In genomic region chr2:195592101-195592500, GRCh38 we compare ENCODE assay signal across 23 cellular contexts.
"Had no signal": no experiment of that assay in that cellular context is flagged by ENCODE, and none has a peak within 500 bp of the region (broad histone marks: within the 10 kb centered on the region; RNA-seq: fewer than 3 reads in every experiment).

No MANE protein-coding gene starts in this region.

- DNase-seq: activated CD4-positive, alpha-beta T cell treated with anti-CD3 and anti-CD28 coated beads for 36 hours; activated CD4-positive, CD25-positive, alpha-beta regulatory T cell; activated CD8-positive, alpha-beta memory T cell treated with anti-CD3 and anti-CD28 coated beads, Interleukin-2, amount 10 ng/mL, durations not matched to agents 7 days and 5 days; activated CD8-positive, alpha-beta T cell treated with anti-CD3 and anti-CD28 coated beads, Interleukin-2, amount 10 ng/mL, durations not matched to agents 7 days and 5 days; activated naive CD4-positive, alpha-beta T cell; activated T-cell treated with anti-CD3 and anti-CD28 coated beads, Interleukin-2, amount 50 U/mL, for 72 hours; aorta; cortex of kidney; left cardiac atrium; left ventricle myocardium superior; naive B cell; pancreas; stimulated activated CD4-positive, alpha-beta T cell treated with anti-CD3 and anti-CD28 coated beads, Interleukin-15, amount 100 ng/mL, for 24 hours; stimulated activated CD4-positive, alpha-beta T cell treated with anti-CD3 and anti-CD28 coated beads, Interleukin-2, amount 100 ng/mL, for 24 hours; stimulated activated naive CD4-positive, alpha-beta T cell; testis; uterus had no signal

- H3K36me3 ChIP-seq: cardiac muscle cell, gastroesophageal sphincter, pancreas, prostate gland, uterus had no signal

- H3K4me1 ChIP-seq: testis, uterus had no signal

- H3K4me3 ChIP-seq: cardiac muscle cell, gastroesophageal sphincter, hepatocyte, pancreas, prostate gland, smooth muscle cell, testis, uterus had no signal

- H3K9me3 ChIP-seq: gastroesophageal sphincter, pancreas, prostate gland, testis, uterus had no signal

- H3K27me3 ChIP-seq: cardiac muscle cell, gastroesophageal sphincter, hepatocyte, pancreas, testis, uterus had no signal

- ATAC-seq: activated CD4-positive, alpha-beta T cell treated with anti-CD3 and anti-CD28 coated beads for 36 hours; activated CD8-positive, alpha-beta memory T cell treated with anti-CD3 and anti-CD28 coated beads, Interleukin-2, amount 10 ng/mL, durations not matched to agents 7 days and 5 days; activated CD8-positive, alpha-beta T cell treated with anti-CD3 and anti-CD28 coated beads, Interleukin-2, amount 10 ng/mL, durations not matched to agents 7 days and 5 days; activated naive CD4-positive, alpha-beta T cell treated with anti-CD3 and anti-CD28 coated beads, Interleukin-2, amount 50 U/mL, for 72 hours; activated T-cell treated with anti-CD3 and anti-CD28 coated beads, Interleukin-2, amount 50 U/mL, for 72 hours; gastroesophageal sphincter; left cardiac atrium; left ventricle myocardium superior; pancreas had no signal

- H3K27ac ChIP-seq: cardiac muscle cell, gastroesophageal sphincter, hepatocyte, pancreas, testis, uterus had no signal
